ENCODE assay signal across 1 cellular context in the genomic region with DNA sequence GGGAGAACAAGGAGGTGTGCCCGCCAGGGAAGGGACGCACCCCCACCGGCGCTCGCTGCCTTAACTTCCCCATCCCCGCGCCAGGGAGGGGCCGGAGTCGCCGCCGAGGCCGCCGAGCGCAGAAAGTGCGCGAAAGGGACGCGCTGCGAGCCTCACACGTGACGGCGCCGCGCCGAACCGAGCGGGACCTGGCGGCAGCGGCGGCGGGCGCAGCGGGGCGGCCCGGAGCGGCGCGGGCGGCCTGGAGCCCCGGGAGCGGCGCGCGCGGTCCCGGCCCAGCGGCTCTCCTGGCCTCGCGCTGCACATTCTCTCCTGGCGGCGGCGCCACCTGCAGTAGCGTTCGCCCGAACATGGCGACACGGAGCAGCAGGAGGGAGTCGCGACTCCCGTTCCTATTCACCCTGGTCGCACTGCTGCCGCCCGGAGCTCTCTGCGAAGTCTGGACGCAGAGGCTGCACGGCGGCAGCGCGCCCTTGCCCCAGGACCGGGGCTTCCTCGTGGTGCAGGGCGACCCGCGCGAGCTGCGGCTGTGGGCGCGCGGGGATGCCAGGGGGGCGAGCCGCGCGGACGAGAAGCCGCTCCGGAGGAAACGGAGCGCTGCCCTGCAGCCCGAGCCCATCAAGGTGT.
A peak's percentile ranks its signal among the peaks of the same experiment; 100 is the strongest.
TF ChIP-seq lines count a peak whose summit lies in the region.

A gene with protein sequence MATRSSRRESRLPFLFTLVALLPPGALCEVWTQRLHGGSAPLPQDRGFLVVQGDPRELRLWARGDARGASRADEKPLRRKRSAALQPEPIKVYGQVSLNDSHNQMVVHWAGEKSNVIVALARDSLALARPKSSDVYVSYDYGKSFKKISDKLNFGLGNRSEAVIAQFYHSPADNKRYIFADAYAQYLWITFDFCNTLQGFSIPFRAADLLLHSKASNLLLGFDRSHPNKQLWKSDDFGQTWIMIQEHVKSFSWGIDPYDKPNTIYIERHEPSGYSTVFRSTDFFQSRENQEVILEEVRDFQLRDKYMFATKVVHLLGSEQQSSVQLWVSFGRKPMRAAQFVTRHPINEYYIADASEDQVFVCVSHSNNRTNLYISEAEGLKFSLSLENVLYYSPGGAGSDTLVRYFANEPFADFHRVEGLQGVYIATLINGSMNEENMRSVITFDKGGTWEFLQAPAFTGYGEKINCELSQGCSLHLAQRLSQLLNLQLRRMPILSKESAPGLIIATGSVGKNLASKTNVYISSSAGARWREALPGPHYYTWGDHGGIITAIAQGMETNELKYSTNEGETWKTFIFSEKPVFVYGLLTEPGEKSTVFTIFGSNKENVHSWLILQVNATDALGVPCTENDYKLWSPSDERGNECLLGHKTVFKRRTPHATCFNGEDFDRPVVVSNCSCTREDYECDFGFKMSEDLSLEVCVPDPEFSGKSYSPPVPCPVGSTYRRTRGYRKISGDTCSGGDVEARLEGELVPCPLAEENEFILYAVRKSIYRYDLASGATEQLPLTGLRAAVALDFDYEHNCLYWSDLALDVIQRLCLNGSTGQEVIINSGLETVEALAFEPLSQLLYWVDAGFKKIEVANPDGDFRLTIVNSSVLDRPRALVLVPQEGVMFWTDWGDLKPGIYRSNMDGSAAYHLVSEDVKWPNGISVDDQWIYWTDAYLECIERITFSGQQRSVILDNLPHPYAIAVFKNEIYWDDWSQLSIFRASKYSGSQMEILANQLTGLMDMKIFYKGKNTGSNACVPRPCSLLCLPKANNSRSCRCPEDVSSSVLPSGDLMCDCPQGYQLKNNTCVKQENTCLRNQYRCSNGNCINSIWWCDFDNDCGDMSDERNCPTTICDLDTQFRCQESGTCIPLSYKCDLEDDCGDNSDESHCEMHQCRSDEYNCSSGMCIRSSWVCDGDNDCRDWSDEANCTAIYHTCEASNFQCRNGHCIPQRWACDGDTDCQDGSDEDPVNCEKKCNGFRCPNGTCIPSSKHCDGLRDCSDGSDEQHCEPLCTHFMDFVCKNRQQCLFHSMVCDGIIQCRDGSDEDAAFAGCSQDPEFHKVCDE (N-terminal part only) (plus strand): TSS at position 333 of the 627 bp plus-strand sequence. CDS start 18 bp downstream, at position 351.

TF ChIP-seq in HepG2, 621 proteins besides CTCF, POLR2A, EP300 and RAD21 (continued from another document and continues in another):
- TF ChIP-seq, protein P1, sequence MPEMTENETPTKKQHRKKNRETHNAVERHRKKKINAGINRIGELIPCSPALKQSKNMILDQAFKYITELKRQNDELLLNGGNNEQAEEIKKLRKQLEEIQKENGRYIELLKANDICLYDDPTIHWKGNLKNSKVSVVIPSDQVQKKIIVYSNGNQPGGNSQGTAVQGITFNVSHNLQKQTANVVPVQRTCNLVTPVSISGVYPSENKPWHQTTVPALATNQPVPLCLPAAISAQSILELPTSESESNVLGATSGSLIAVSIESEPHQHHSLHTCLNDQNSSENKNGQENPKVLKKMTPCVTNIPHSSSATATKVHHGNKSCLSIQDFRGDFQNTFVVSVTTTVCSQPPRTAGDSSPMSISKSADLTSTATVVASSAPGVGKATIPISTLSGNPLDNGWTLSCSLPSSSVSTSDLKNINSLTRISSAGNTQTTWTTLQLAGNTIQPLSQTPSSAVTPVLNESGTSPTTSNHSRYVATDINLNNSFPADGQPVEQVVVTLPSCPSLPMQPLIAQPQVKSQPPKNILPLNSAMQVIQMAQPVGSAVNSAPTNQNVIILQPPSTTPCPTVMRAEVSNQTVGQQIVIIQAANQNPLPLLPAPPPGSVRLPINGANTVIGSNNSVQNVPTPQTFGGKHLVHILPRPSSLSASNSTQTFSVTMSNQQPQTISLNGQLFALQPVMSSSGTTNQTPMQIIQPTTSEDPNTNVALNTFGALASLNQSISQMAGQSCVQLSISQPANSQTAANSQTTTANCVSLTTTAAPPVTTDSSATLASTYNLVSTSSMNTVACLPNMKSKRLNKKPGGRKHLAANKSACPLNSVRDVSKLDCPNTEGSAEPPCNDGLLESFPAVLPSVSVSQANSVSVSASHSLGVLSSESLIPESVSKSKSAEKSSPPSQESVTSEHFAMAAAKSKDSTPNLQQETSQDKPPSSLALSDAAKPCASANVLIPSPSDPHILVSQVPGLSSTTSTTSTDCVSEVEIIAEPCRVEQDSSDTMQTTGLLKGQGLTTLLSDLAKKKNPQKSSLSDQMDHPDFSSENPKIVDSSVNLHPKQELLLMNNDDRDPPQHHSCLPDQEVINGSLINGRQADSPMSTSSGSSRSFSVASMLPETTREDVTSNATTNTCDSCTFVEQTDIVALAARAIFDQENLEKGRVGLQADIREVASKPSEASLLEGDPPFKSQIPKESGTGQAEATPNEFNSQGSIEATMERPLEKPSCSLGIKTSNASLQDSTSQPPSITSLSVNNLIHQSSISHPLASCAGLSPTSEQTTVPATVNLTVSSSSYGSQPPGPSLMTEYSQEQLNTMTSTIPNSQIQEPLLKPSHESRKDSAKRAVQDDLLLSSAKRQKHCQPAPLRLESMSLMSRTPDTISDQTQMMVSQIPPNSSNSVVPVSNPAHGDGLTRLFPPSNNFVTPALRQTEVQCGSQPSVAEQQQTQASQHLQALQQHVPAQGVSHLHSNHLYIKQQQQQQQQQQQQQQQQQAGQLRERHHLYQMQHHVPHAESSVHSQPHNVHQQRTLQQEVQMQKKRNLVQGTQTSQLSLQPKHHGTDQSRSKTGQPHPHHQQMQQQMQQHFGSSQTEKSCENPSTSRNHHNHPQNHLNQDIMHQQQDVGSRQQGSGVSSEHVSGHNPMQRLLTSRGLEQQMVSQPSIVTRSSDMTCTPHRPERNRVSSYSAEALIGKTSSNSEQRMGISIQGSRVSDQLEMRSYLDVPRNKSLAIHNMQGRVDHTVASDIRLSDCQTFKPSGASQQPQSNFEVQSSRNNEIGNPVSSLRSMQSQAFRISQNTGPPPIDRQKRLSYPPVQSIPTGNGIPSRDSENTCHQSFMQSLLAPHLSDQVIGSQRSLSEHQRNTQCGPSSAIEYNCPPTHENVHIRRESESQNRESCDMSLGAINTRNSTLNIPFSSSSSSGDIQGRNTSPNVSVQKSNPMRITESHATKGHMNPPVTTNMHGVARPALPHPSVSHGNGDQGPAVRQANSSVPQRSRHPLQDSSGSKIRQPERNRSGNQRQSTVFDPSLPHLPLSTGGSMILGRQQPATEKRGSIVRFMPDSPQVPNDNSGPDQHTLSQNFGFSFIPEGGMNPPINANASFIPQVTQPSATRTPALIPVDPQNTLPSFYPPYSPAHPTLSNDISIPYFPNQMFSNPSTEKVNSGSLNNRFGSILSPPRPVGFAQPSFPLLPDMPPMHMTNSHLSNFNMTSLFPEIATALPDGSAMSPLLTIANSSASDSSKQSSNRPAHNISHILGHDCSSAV (CRISPR knock-in tag; IDR thresholded peaks at IDR 0.05; ENCODE audit: borderline replicate concordance): no peak
- TF ChIP-seq BCLAF1 (IDR thresholded peaks at IDR 0.05): no peak
- TF ChIP-seq SNAPC5 (CRISPR knock-in tag; IDR thresholded peaks at IDR 0.05; ENCODE audit: borderline replicate concordance): no peak
- no peak for TF ChIP-seq AHR (CRISPR knock-in tag; IDR thresholded peaks at IDR 0.05)
- no peak for TF ChIP-seq ZNF354B (CRISPR knock-in tag; IDR thresholded peaks at IDR 0.05)
- 0 out of 2 replicates have a peak, but pooled peaks have one; percentile 14 for TF ChIP-seq ZSCAN9 (CRISPR knock-in tag; IDR thresholded peaks at IDR 0.05; ENCODE audit: borderline replicate concordance)
- no peak for TF ChIP-seq FIP1L1 (IDR thresholded peaks at IDR 0.05; ENCODE audit: borderline replicate concordance, insufficient read depth, low read depth, low read length)
- TF ChIP-seq HNRNPL (IDR thresholded peaks at IDR 0.05; ENCODE audit: low read depth, low read length): no peak
- TF ChIP-seq ASH2L (IDR thresholded peaks at IDR 0.05; ENCODE audit: insufficient read length, low read depth, low read length): peak; percentile 78
- no peak for TF ChIP-seq ZMAT3 (CRISPR knock-in tag; conservative IDR thresholded peaks at IDR 0.05)
- TF ChIP-seq ZNF644 (CRISPR knock-in tag; IDR thresholded peaks at IDR 0.05; ENCODE audit: low read depth): no peak
- 0 out of 2 replicates have a peak, but pooled peaks have one; percentile 39 for TF ChIP-seq SALL2 (CRISPR knock-in tag; IDR thresholded peaks at IDR 0.05)
- peak; percentile 69; the same call in 1 of the 2 replicates for TF ChIP-seq ARID4A (CRISPR knock-in tag; IDR thresholded peaks at IDR 0.05; ENCODE audit: borderline replicate concordance)
- TF ChIP-seq PLRG1 (conservative IDR thresholded peaks at IDR 0.05): no peak
- TF ChIP-seq LCORL (IDR thresholded peaks at IDR 0.05): no peak
- TF ChIP-seq LCORL (CRISPR knock-in tag; IDR thresholded peaks at IDR 0.05): 0 out of 2 replicates have a peak, but pooled peaks have one; percentile 19
- TF ChIP-seq CREM (IDR thresholded peaks at IDR 0.05): no peak
- TF ChIP-seq CREM (CRISPR knock-in tag; IDR thresholded peaks at IDR 0.05): no peak
- TF ChIP-seq, protein P2, sequence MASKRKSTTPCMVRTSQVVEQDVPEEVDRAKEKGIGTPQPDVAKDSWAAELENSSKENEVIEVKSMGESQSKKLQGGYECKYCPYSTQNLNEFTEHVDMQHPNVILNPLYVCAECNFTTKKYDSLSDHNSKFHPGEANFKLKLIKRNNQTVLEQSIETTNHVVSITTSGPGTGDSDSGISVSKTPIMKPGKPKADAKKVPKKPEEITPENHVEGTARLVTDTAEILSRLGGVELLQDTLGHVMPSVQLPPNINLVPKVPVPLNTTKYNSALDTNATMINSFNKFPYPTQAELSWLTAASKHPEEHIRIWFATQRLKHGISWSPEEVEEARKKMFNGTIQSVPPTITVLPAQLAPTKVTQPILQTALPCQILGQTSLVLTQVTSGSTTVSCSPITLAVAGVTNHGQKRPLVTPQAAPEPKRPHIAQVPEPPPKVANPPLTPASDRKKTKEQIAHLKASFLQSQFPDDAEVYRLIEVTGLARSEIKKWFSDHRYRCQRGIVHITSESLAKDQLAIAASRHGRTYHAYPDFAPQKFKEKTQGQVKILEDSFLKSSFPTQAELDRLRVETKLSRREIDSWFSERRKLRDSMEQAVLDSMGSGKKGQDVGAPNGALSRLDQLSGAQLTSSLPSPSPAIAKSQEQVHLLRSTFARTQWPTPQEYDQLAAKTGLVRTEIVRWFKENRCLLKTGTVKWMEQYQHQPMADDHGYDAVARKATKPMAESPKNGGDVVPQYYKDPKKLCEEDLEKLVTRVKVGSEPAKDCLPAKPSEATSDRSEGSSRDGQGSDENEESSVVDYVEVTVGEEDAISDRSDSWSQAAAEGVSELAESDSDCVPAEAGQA (IDR thresholded peaks at IDR 0.05; ENCODE audit: low read depth): 0 out of 2 replicates have a peak, but pooled peaks have one; percentile 13
- TF ChIP-seq, protein P2 (CRISPR knock-in tag; IDR thresholded peaks at IDR 0.05; ENCODE audit: borderline replicate concordance): no peak
